Comparison of ENCODE assay signal across 8 cellular contexts in the genomic region with DNA sequence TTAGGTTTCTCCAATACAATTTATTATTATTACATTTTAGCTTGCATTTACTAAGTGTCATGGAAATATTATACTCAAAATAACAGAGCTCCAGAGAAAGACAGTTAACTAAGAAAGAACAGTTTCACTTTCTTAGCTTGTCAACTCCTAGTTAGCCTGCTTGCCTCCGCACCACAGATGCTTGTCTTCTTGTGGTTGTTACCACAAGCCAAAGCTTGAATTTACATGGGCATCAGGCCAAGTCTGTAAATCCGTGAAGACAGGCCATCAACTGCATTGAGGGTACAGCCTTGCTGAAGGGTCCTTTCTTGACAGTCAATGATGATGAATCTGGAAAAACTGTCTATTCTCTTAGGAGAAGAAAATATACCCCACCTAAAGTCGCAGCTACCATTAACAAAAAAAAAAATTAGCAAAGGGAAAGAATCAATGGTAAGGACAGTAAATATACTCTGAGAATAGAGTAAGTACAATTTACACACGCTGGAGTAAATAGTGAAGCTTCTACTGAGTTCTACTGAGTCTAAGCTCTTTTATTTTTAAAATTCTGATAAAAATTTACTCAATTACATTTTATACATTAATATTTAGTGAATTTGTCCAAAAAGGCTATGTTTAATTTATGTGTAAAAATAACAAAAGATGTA. TPM values are rescaled to one million over a fixed set of nuclear protein-coding genes. Genes with fewer than 3 reads are reported as not detected.
A peak's percentile ranks its signal among the peaks of the same experiment; 100 is the strongest.
DNase-seq lines count a peak whose midpoint lies in the region; ATAC-seq and TF ChIP-seq lines count a peak whose summit lies in the region.

No MANE protein-coding gene starts in this region.

- no peak overlapping the region for H3K27ac ChIP-seq in stomach

- no peaks in the 10 kb centered on the region for H3K9me3 ChIP-seq in stomach

- TF ChIP-seq CTCF in stomach (IDR thresholded peaks at IDR 0.05) = no peak

- no peak for TF ChIP-seq EP300 in stomach (IDR thresholded peaks at IDR 0.05)

- ATAC-seq in HG02840 (IDR thresholded peaks at IDR 0.05; ENCODE audit: low FRiP score, unreplicated experiment) = peak; percentile 88

- H3K4me3 Mint-ChIP-seq in immature natural killer cell = peak overlapping the region; percentile 47 to 75 (median 63)

- H3K27me3 Mint-ChIP-seq in immature natural killer cell (ENCODE audit: low read depth in 3 of 3) = peaks cover 0 to 9% (median 4%) of the 10 kb centered on the region in 3 donors

- no peaks in the 10 kb centered on the region for H3K27me3 ChIP-seq in stomach

- no peak overlapping the region for H3K4me3 ChIP-seq in stomach

- H3K27ac Mint-ChIP-seq in immature natural killer cell = peak overlapping the region in 3 of 6 donors; percentile 28 to 81 (median 52)

- H3K36me3 Mint-ChIP-seq in immature natural killer cell = peaks cover 5 to 23% (median 21%) of the 10 kb centered on the region in 3 donors

- H3K4me1 ChIP-seq in stomach = peaks cover 3 to 10% (median 6%) of the 10 kb centered on the region in 4 donors

- 20 to 33% (median 26%) methylated on average over 4 of the region's 4 CpGs for WGBS in stomach, 5 donors

- peaks cover 3 to 33% (median 27%) of the 10 kb centered on the region in 4 donors for H3K36me3 ChIP-seq in stomach

- intact Hi-C loops in stomach (cut with DNase I; ENCODE audit: low total_unique reads) = no loop called here

- H3K9me3 Mint-ChIP-seq in immature natural killer cell = no peaks in the 10 kb centered on the region

- peaks cover 13 to 16% of the 10 kb centered on the region in 2 donors for H3K4me1 Mint-ChIP-seq in immature natural killer cell

- no peak for TF ChIP-seq POLR2A in stomach (IDR thresholded peaks at IDR 0.05)

- peak; percentile 27 for DNase-seq in NCI-H1092 treated with DMSO at 0.1 percent for 48 hours (lab: John Stamatoyannopoulos, UW)
- no peak for DNase-seq in NCI-H1092 (lab: John Stamatoyannopoulos, UW)
- DNase-seq in NCI-H2107 treated with DMSO at 0.1 percent for 48 hours (lab: John Stamatoyannopoulos, UW; ENCODE audit: unreplicated experiment) = peak; percentile 44
- DNase-seq in activated CD8-positive, alpha-beta memory T cell treated with anti-CD3 and anti-CD28 coated beads, Interleukin-2, amount 50 U/mL, for 4 hours = peak; percentile 42
- peak; percentile 65 to 68 (median 67) for DNase-seq in immature natural killer cell
- peak; percentile 57 for DNase-seq in stomach
- no peak for DNase-seq in SW 1271 (lab: John Stamatoyannopoulos, UW)

RNA-seq across cellular contexts. Expression of gene DENND5A, which starts 15.6 kb away (rescaled TPM):
- polyA plus RNA-seq in immature natural killer cell (1 to 10 TPM; 3.0 to 6.3 (median 5.1) TPM), stomach (10 to 100 TPM; 18.5 to 29.4 (median 20.6) TPM)
- 100 to 1,000 TPM in 3 of 5 donors, 10 to 100 TPM in 2; 14.8 to 152 (median 100) TPM for total RNA-seq in stomach

RNA-seq across cellular contexts. Expression of gene TMEM41B, which starts 33.6 kb away (rescaled TPM):
- 10 to 100 TPM in 1 of 3 donors, 1 to 10 TPM in 2; 5.4 to 10.6 (median 9.1) TPM for polyA plus RNA-seq in immature natural killer cell
- 10 to 100 TPM in 3 of 5 donors, 1 to 10 TPM in 2; 4.5 to 80.4 (median 42.0) TPM for total RNA-seq in stomach
- 10 to 100 TPM in 2 of 3 donors, 1 to 10 TPM in 1; 4.1 to 12.9 (median 10.9) TPM for polyA plus RNA-seq in stomach

Comparison
In these comparisons a context has a peak if more than half of its experiments do, and no peak if none do; other contexts are left out.
1. DNase-seq: peak in NCI-H1092 treated with DMSO at 0.1 percent for 48 hours (single experiment), NCI-H2107 treated with DMSO at 0.1 percent for 48 hours (single experiment), activated CD8-positive, alpha-beta memory T cell treated with anti-CD3 and anti-CD28 coated beads, Interleukin-2, amount 50 U/mL, for 4 hours (single experiment), immature natural killer cell (3 of 3) and stomach (single experiment); none in NCI-H1092 (single experiment) and SW 1271 (0 of 2).